1 cellular context compared by ENCODE assay signal in the genomic region with DNA sequence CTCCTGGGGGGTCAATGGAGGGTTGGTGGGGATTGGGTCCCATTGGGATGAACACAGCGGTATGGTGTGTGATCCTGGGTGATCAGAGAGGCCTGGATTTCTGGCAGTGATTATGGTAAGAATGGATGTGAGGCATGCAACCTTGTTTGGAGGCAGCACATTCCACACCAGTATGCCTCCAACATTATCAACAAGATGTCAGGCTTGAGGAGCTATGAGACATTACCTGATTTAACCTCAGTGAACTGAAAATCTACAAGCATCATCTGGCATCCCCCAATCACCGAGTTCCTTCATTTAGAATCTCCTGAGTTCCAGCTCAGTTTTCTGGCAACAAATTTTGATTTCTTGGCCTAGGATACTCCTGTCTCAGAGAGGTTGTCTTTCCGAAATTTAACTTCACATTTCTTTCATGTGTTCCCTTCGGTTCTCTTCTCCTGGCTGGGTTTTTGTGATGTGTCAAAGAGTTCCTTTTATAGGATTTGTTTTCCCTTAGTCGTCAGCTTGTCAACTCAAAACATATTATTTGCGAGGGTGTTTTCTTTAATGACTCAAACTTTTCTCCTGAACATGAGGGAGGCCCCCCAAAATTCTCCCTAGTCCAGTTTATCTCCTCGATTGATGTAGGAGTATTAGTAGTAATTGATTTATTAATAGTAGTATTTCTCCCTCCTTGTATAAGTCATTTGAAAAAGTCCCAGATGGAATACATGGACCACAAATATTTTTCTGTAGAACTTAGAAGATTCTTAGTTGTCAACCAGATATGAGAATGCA.
TF ChIP-seq lines count a peak whose summit lies in the region.

No MANE protein-coding gene starts in this region.

TF ChIP-seq in GM23338, 12 proteins besides CTCF, POLR2A, EP300 and RAD21:
- no peak for TF ChIP-seq EZH2 (IDR thresholded peaks at IDR 0.05; ENCODE audit: low read depth, unreplicated experiment)
- no peak for TF ChIP-seq CREB1 (CRISPR knock-in tag; IDR thresholded peaks at IDR 0.05; ENCODE audit: low read depth)
- TF ChIP-seq STAT1 (IDR thresholded peaks at IDR 0.05; ENCODE audit: unreplicated experiment) = no peak
- TF ChIP-seq, protein P1, sequence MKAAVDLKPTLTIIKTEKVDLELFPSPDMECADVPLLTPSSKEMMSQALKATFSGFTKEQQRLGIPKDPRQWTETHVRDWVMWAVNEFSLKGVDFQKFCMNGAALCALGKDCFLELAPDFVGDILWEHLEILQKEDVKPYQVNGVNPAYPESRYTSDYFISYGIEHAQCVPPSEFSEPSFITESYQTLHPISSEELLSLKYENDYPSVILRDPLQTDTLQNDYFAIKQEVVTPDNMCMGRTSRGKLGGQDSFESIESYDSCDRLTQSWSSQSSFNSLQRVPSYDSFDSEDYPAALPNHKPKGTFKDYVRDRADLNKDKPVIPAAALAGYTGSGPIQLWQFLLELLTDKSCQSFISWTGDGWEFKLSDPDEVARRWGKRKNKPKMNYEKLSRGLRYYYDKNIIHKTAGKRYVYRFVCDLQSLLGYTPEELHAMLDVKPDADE (IDR thresholded peaks at IDR 0.05) = no peak
- no peak for TF ChIP-seq JUNB (IDR thresholded peaks at IDR 0.05; ENCODE audit: unreplicated experiment)
- no peak for TF ChIP-seq NANOG (IDR thresholded peaks at IDR 0.05; ENCODE audit: borderline replicate concordance)
- TF ChIP-seq POLR2AphosphoS5 (IDR thresholded peaks at IDR 0.05; ENCODE audit: low read depth) = no peak
- TF ChIP-seq, protein P2, sequence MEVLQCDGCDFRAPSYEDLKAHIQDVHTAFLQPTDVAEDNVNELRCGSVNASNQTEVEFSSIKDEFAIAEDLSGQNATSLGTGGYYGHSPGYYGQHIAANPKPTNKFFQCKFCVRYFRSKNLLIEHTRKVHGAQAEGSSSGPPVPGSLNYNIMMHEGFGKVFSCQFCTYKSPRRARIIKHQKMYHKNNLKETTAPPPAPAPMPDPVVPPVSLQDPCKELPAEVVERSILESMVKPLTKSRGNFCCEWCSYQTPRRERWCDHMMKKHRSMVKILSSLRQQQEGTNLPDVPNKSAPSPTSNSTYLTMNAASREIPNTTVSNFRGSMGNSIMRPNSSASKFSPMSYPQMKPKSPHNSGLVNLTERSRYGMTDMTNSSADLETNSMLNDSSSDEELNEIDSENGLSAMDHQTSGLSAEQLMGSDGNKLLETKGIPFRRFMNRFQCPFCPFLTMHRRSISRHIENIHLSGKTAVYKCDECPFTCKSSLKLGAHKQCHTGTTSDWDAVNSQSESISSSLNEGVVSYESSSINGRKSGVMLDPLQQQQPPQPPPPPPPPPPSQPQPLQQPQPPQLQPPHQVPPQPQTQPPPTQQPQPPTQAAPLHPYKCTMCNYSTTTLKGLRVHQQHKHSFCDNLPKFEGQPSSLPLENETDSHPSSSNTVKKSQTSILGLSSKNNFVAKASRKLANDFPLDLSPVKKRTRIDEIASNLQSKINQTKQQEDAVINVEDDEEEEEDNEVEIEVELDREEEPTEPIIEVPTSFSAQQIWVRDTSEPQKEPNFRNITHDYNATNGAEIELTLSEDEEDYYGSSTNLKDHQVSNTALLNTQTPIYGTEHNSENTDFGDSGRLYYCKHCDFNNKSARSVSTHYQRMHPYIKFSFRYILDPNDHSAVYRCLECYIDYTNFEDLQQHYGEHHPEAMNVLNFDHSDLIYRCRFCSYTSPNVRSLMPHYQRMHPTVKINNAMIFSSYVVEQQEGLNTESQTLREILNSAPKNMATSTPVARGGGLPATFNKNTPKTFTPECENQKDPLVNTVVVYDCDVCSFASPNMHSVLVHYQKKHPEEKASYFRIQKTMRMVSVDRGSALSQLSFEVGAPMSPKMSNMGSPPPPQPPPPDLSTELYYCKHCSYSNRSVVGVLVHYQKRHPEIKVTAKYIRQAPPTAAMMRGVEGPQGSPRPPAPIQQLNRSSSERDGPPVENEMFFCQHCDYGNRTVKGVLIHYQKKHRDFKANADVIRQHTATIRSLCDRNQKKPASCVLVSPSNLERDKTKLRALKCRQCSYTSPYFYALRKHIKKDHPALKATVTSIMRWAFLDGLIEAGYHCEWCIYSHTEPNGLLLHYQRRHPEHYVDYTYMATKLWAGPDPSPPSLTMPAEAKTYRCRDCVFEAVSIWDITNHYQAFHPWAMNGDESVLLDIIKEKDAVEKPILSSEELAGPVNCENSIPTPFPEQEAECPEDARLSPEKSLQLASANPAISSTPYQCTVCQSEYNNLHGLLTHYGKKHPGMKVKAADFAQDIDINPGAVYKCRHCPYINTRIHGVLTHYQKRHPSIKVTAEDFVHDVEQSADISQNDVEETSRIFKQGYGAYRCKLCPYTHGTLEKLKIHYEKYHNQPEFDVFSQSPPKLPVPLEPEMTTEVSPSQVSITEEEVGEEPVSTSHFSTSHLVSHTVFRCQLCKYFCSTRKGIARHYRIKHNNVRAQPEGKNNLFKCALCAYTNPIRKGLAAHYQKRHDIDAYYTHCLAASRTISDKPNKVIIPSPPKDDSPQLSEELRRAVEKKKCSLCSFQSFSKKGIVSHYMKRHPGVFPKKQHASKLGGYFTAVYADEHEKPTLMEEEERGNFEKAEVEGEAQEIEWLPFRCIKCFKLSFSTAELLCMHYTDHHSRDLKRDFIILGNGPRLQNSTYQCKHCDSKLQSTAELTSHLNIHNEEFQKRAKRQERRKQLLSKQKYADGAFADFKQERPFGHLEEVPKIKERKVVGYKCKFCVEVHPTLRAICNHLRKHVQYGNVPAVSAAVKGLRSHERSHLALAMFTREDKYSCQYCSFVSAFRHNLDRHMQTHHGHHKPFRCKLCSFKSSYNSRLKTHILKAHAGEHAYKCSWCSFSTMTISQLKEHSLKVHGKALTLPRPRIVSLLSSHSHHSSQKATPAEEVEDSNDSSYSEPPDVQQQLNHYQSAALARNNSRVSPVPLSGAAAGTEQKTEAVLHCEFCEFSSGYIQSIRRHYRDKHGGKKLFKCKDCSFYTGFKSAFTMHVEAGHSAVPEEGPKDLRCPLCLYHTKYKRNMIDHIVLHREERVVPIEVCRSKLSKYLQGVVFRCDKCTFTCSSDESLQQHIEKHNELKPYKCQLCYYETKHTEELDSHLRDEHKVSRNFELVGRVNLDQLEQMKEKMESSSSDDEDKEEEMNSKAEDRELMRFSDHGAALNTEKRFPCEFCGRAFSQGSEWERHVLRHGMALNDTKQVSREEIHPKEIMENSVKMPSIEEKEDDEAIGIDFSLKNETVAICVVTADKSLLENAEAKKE (CRISPR knock-in tag; IDR thresholded peaks at IDR 0.05) = no peak
- TF ChIP-seq, protein P3, sequence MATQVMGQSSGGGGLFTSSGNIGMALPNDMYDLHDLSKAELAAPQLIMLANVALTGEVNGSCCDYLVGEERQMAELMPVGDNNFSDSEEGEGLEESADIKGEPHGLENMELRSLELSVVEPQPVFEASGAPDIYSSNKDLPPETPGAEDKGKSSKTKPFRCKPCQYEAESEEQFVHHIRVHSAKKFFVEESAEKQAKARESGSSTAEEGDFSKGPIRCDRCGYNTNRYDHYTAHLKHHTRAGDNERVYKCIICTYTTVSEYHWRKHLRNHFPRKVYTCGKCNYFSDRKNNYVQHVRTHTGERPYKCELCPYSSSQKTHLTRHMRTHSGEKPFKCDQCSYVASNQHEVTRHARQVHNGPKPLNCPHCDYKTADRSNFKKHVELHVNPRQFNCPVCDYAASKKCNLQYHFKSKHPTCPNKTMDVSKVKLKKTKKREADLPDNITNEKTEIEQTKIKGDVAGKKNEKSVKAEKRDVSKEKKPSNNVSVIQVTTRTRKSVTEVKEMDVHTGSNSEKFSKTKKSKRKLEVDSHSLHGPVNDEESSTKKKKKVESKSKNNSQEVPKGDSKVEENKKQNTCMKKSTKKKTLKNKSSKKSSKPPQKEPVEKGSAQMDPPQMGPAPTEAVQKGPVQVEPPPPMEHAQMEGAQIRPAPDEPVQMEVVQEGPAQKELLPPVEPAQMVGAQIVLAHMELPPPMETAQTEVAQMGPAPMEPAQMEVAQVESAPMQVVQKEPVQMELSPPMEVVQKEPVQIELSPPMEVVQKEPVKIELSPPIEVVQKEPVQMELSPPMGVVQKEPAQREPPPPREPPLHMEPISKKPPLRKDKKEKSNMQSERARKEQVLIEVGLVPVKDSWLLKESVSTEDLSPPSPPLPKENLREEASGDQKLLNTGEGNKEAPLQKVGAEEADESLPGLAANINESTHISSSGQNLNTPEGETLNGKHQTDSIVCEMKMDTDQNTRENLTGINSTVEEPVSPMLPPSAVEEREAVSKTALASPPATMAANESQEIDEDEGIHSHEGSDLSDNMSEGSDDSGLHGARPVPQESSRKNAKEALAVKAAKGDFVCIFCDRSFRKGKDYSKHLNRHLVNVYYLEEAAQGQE (IDR thresholded peaks at IDR 0.05; ENCODE audit: unreplicated experiment) = no peak
- no peak for TF ChIP-seq ZNF114 (CRISPR knock-in tag; IDR thresholded peaks at IDR 0.05)
- no peak for TF ChIP-seq ZNF331 (CRISPR knock-in tag; IDR thresholded peaks at IDR 0.05; ENCODE audit: low read depth)
- no peak for TF ChIP-seq EZH2phosphoT487 (IDR thresholded peaks at IDR 0.05; ENCODE audit: unreplicated experiment)
